Comparison of ENCODE assay signal across 8 cellular contexts in genomic region chr1:169711469-169712308, GRCh38. TPM values are rescaled to one million over a fixed set of nuclear protein-coding genes. Genes with fewer than 3 reads are reported as not detected.
A peak's percentile ranks its signal among the peaks of the same experiment; 100 is the strongest.
DNase-seq lines count a peak whose midpoint lies in the region; TF ChIP-seq lines count a peak whose summit lies in the region.

Gene SELL, minus strand, starts transcription at chr1:169711620. Its CDS starts 122 bp downstream, at chr1:169711498.

- peaks cover 10% of the 10 kb centered on the region for H3K9me3 Mint-ChIP-seq in activated naive CD4-positive, alpha-beta T cell treated with anti-CD3 and anti-CD28 coated beads, Interleukin-2, amount 10 ng/mL, durations not matched to agents 7 days and 5 days

- peak within 1 kb of the TSS; percentile 91 for H3K27ac Mint-ChIP-seq in activated naive CD4-positive, alpha-beta T cell treated with anti-CD3 and anti-CD28 coated beads, Interleukin-2, amount 10 ng/mL, durations not matched to agents 7 days and 5 days

- CTCF ChIA-PET in activated naive CD4-positive, alpha-beta T cell treated with anti-CD3 and anti-CD28 coated beads, Interleukin-2, amount 10 ng/mL, durations not matched to agents 7 days and 5 days (lab: Charles Lee), result interaction anchor here (0.6 to 3.1 kb wide), 42 partner anchors 9 to 338 kb away, joined by 3 to 146 read pairs (median 4); partner anchors contain the start of gene F5

- H3K36me3 ChIP-seq in Karpas-422 (ENCODE audit: insufficient read depth, low read length) (no peaks in the 10 kb centered on the region), parathyroid adenoma (ENCODE audit: control insufficient read depth, insufficient read depth, low read length) (no peaks in the 10 kb centered on the region)

- H3K4me1 Mint-ChIP-seq in activated naive CD4-positive, alpha-beta T cell treated with anti-CD3 and anti-CD28 coated beads, Interleukin-2, amount 10 ng/mL, durations not matched to agents 7 days and 5 days, result peaks cover 20% of the 10 kb centered on the region

- H3K27me3 ChIP-seq in Karpas-422 (ENCODE audit: low read length) (no peaks in the 10 kb centered on the region), parathyroid adenoma (ENCODE audit: control insufficient read depth, insufficient read depth, low read length) (no peaks in the 10 kb centered on the region)

- H3K27me3 Mint-ChIP-seq in activated naive CD4-positive, alpha-beta T cell treated with anti-CD3 and anti-CD28 coated beads, Interleukin-2, amount 10 ng/mL, durations not matched to agents 7 days and 5 days, result peaks cover 11% of the 10 kb centered on the region

- TF ChIP-seq CTCF in parathyroid adenoma (IDR thresholded peaks at IDR 0.05), result peak; percentile 58

- no peaks in the 10 kb centered on the region for H3K79me2 ChIP-seq in Karpas-422 (ENCODE audit: low read length)
- H3K79me2 ChIP-seq in parathyroid adenoma, result no peaks in the 10 kb centered on the region

- H3K27ac ChIP-seq in Karpas-422 (ENCODE audit: low read length) (no peak within 1 kb of the TSS), parathyroid adenoma (peak within 1 kb of the TSS; percentile 54)

- H3K4me3 ChIP-seq in GM08714 (ENCODE audit: low read length) (peak within 1 kb of the TSS; percentile 67), Karpas-422 (ENCODE audit: low read length) (no peak within 1 kb of the TSS), parathyroid adenoma (ENCODE audit: low read depth, low read length) (peak within 1 kb of the TSS; percentile 33)

- H3K4me3 Mint-ChIP-seq in activated naive CD4-positive, alpha-beta T cell treated with anti-CD3 and anti-CD28 coated beads, Interleukin-2, amount 10 ng/mL, durations not matched to agents 7 days and 5 days, result peak within 1 kb of the TSS; percentile 88

- no peak within 1 kb of the TSS for H2AFZ ChIP-seq in Karpas-422 (ENCODE audit: low read length)
- H2AFZ ChIP-seq in parathyroid adenoma, result peak within 1 kb of the TSS; percentile 82

- no peak within 1 kb of the TSS for H3K9ac ChIP-seq in Karpas-422 (ENCODE audit: low read length)
- no peak within 1 kb of the TSS for H3K9ac ChIP-seq in parathyroid adenoma

- H3K4me2 ChIP-seq in Karpas-422 (ENCODE audit: low read depth, low read length, poor library complexity, severe bottlenecking), result no peak within 1 kb of the TSS
- peak within 1 kb of the TSS; percentile 64 for H3K4me2 ChIP-seq in parathyroid adenoma (ENCODE audit: low read length)

- no peaks in the 10 kb centered on the region for H4K20me1 ChIP-seq in Karpas-422 (ENCODE audit: insufficient read depth, low read depth, low read length)

- intact Hi-C loops in head of caudate nucleus (cut with DNase I), result loop anchor here (5.0 kb wide), 1 partner anchor 109 kb away; no protein-coding TSS in a partner anchor

- peak; percentile 55 for DNase-seq in GOT3 (lab: John Stamatoyannopoulos, UW)
- DNase-seq in Karpas-422, result peak; percentile 84
- DNase-seq in SIG-M5 (lab: John Stamatoyannopoulos, UW), result peak; percentile 40
- DNase-seq in activated naive CD4-positive, alpha-beta T cell treated with anti-CD3 and anti-CD28 coated beads, Interleukin-2, amount 10 ng/mL, durations not matched to agents 7 days and 5 days, result peak; percentile 86
- peak in 39 of 42 donors; percentile 7 to 85 (median 60) for DNase-seq in head of caudate nucleus
- DNase-seq in occipital lobe (lab: John Stamatoyannopoulos, UW), result no peak

- no peaks in the 10 kb centered on the region for H3K9me2 ChIP-seq in Karpas-422 (replicated peaks; ENCODE audit: insufficient read depth, low read length)

- H3K9me3 ChIP-seq in Karpas-422 (ENCODE audit: low read length) (no peaks in the 10 kb centered on the region), parathyroid adenoma (ENCODE audit: control insufficient read depth, low read length) (no peaks in the 10 kb centered on the region)

- H3K36me3 Mint-ChIP-seq in activated naive CD4-positive, alpha-beta T cell treated with anti-CD3 and anti-CD28 coated beads, Interleukin-2, amount 10 ng/mL, durations not matched to agents 7 days and 5 days, result peaks cover 27% of the 10 kb centered on the region

- H3K4me1 ChIP-seq in Karpas-422 (ENCODE audit: low read length) (no peaks in the 10 kb centered on the region), parathyroid adenoma (peaks cover 7% of the 10 kb centered on the region)

RNA-seq across cellular contexts. Expression of gene SELL, which starts in this region (rescaled TPM):
- not detected in 2 replicates for total RNA-seq in Karpas-422 (2014; rRNA removed; shearing (Covaris generic); ENCODE audit: low replicate concordance)
- 0.47 TPM for total RNA-seq in occipital lobe

Comparison
In these comparisons a context has a peak if more than half of its experiments do, and no peak if none do; other contexts are left out.
1. Peak in DNase-seq in Karpas-422; RNA of the gene not detected or under 1 TPM.